Comparison of ENCODE assay signal across 1 cellular context in the genomic region with DNA sequence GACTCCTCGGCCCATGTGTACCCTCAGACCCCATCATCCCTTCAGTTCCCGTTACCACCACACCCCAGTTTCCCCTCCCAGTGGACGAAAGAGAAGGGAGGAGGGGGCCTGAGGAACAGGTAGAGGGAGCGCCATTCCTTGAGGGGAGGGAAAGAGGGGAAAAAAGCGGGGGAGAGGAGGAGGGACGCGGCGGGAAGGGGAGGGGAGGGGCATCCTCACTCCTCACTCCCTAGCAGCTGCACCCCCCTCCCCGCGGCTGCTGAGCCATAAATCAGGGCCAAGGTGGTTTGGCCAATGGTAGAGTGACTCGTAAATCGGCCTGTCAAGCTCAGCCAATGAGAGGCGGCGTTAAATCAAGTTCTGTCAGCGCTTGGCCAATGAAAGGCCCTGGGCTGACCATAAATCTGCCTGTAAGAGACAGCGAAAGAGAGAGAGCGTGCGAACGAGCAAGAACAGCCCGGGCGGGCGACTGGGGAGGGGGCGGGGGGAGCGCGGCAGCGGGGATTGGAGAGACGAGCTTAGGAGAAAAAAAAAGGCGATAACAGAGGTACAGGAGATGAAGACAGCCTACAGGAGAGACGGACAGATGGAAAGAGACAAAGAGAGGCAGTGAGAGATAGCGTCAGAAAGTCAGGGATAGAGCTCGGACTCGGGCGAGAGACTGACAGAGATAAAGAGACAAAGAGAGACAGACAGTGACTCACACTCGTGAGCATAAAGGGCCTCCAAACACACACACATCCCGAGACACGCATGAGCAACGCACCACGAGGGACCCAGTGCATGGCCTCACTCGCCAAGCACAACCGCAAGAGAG.
TF ChIP-seq lines count a peak whose summit lies in the region.

No MANE protein-coding gene starts in this region.

TF ChIP-seq in K562, 482 proteins besides CTCF, POLR2A, EP300 and RAD21 (continued from another document and continues in another):
- TF ChIP-seq, protein P1, sequence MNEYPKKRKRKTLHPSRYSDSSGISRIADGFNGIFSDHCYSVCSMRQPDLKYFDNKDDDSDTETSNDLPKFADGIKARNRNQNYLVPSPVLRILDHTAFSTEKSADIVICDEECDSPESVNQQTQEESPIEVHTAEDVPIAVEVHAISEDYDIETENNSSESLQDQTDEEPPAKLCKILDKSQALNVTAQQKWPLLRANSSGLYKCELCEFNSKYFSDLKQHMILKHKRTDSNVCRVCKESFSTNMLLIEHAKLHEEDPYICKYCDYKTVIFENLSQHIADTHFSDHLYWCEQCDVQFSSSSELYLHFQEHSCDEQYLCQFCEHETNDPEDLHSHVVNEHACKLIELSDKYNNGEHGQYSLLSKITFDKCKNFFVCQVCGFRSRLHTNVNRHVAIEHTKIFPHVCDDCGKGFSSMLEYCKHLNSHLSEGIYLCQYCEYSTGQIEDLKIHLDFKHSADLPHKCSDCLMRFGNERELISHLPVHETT (CRISPR knock-in tag; conservative IDR thresholded peaks at IDR 0.05 in 1 of 2, IDR thresholded peaks at IDR 0.05 in 1 of 2), result no peak; a peak in 2 of 4 replicates
- TF ChIP-seq CSDE1 (IDR thresholded peaks at IDR 0.05), result no peak
- TF ChIP-seq DIDO1 (tag; IDR thresholded peaks at IDR 0.05; ENCODE audit: low read depth), result no peak
- no peak for TF ChIP-seq CCAR2 (IDR thresholded peaks at IDR 0.05; ENCODE audit: low read depth, low read length)
- TF ChIP-seq HCFC1 (IDR thresholded peaks at IDR 0.05; ENCODE audit: low read depth, low read length), result peak; percentile 45; the same call in 1 of the 2 replicates
- TF ChIP-seq BRCA1 (IDR thresholded peaks at IDR 0.05), result no peak
- no peak for TF ChIP-seq BRCA1 (CRISPR knock-in tag; IDR thresholded peaks at IDR 0.05)
- no peak for TF ChIP-seq HMG20B (CRISPR knock-in tag; IDR thresholded peaks at IDR 0.05)
- TF ChIP-seq, protein P2, sequence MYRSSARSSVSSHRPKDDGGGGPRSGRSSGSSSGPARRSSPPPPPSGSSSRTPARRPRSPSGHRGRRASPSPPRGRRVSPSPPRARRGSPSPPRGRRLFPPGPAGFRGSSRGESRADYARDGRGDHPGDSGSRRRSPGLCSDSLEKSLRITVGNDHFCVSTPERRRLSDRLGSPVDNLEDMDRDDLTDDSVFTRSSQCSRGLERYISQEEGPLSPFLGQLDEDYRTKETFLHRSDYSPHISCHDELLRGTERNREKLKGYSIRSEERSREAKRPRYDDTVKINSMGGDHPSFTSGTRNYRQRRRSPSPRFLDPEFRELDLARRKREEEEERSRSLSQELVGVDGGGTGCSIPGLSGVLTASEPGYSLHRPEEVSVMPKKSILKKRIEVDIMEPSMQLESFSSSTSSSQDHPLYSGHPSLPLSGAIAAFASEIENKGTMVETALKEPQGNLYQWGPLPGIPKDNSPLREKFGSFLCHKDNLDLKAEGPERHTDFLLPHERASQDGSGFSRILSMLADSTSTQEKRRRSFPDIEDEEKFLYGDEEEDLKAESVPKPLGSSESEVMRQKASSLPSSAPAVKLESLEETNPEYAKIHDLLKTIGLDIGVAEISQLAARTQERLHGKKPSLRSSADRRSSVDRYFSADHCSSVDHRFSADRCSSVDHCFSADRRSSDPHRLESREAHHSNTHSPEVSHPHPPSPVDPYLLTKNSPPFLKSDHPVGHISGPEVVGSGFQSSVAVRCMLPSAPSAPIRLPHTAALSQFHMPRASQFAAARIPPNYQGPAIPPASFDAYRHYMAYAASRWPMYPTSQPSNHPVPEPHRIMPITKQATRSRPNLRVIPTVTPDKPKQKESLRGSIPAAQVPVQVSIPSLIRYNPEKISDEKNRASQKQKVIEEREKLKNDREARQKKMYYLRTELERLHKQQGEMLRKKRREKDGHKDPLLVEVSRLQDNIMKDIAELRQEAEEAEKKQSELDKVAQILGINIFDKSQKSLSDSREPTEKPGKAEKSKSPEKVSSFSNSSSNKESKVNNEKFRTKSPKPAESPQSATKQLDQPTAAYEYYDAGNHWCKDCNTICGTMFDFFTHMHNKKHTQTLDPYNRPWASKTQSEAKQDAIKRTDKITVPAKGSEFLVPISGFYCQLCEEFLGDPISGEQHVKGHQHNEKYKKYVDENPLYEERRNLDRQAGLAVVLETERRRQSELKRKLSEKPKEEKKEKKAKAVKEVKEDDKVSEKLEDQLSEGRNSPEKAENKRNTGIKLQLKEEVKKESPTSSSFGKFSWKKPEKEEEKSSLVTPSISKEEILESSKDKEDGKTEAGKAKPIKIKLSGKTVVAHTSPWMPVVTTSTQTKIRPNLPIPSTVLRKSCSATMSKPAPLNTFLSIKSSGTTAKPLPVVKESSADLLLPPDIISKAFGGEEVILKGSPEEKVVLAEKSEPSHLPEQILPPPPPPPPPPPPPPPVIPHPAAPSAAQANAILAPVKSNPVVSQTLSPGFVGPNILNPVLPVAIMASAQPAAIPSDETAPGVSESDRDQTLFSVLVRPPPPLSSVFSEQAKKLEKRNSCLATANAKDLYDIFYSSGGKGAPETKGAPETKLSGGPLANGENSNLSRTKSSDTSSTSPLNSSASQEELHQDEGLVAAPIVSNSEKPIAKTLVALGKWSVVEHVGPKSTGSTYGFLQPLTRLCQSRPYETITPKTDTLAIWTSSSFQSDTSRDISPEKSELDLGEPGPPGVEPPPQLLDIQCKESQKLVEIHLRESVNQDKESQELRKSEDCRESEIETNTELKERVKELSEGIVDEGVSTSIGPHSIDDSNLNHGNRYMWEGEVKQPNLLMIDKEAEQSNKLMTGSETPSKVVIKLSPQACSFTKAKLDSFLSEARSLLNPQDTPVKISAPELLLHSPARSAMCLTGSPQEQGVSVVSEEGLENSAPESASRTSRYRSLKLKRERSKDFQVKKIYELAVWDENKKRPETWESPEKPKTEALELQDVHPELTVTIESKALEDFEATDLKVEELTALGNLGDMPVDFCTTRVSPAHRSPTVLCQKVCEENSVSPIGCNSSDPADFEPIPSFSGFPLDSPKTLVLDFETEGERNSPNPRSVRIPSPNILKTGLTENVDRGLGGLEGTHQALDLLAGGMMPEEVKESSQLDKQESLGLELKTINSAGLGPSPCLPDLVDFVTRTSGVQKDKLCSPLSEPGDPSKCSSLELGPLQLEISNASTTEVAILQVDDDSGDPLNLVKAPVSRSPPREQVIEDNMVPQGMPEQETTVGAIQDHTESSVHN (IDR thresholded peaks at IDR 0.05; ENCODE audit: borderline replicate concordance in 1 of 2, low read depth in 1 of 2), result peak in 1 of 2 experiments; percentile 78; a peak in 2 of 4 replicates
- 0 out of 2 replicates have a peak, but pooled peaks have one; percentile 14 for TF ChIP-seq JUNB (CRISPR knock-in tag; conservative IDR thresholded peaks at IDR 0.05)
- TF ChIP-seq TSC22D4 (tag; IDR thresholded peaks at IDR 0.05), result no peak
- TF ChIP-seq, protein P3, sequence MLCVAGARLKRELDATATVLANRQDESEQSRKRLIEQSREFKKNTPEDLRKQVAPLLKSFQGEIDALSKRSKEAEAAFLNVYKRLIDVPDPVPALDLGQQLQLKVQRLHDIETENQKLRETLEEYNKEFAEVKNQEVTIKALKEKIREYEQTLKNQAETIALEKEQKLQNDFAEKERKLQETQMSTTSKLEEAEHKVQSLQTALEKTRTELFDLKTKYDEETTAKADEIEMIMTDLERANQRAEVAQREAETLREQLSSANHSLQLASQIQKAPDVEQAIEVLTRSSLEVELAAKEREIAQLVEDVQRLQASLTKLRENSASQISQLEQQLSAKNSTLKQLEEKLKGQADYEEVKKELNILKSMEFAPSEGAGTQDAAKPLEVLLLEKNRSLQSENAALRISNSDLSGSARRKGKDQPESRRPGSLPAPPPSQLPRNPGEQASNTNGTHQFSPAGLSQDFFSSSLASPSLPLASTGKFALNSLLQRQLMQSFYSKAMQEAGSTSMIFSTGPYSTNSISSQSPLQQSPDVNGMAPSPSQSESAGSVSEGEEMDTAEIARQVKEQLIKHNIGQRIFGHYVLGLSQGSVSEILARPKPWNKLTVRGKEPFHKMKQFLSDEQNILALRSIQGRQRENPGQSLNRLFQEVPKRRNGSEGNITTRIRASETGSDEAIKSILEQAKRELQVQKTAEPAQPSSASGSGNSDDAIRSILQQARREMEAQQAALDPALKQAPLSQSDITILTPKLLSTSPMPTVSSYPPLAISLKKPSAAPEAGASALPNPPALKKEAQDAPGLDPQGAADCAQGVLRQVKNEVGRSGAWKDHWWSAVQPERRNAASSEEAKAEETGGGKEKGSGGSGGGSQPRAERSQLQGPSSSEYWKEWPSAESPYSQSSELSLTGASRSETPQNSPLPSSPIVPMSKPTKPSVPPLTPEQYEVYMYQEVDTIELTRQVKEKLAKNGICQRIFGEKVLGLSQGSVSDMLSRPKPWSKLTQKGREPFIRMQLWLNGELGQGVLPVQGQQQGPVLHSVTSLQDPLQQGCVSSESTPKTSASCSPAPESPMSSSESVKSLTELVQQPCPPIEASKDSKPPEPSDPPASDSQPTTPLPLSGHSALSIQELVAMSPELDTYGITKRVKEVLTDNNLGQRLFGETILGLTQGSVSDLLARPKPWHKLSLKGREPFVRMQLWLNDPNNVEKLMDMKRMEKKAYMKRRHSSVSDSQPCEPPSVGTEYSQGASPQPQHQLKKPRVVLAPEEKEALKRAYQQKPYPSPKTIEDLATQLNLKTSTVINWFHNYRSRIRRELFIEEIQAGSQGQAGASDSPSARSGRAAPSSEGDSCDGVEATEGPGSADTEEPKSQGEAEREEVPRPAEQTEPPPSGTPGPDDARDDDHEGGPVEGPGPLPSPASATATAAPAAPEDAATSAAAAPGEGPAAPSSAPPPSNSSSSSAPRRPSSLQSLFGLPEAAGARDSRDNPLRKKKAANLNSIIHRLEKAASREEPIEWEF (CRISPR knock-in tag; IDR thresholded peaks at IDR 0.05), result no peak
- TF ChIP-seq, protein P4, sequence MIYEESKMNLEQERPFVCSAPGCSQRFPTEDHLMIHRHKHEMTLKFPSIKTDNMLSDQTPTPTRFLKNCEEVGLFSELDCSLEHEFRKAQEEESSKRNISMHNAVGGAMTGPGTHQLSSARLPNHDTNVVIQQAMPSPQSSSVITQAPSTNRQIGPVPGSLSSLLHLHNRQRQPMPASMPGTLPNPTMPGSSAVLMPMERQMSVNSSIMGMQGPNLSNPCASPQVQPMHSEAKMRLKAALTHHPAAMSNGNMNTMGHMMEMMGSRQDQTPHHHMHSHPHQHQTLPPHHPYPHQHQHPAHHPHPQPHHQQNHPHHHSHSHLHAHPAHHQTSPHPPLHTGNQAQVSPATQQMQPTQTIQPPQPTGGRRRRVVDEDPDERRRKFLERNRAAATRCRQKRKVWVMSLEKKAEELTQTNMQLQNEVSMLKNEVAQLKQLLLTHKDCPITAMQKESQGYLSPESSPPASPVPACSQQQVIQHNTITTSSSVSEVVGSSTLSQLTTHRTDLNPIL (CRISPR knock-in tag; IDR thresholded peaks at IDR 0.05), result no peak
- TF ChIP-seq ZNF444 (CRISPR knock-in tag; IDR thresholded peaks at IDR 0.05), result 0 out of 2 replicates have a peak, but pooled peaks have one; percentile 34
- no peak for TF ChIP-seq NUFIP1 (IDR thresholded peaks at IDR 0.05; ENCODE audit: partially characterized antibody)
- TF ChIP-seq RBFOX2 (IDR thresholded peaks at IDR 0.05; ENCODE audit: low read depth, low read length), result peak; percentile 60
- no peak for TF ChIP-seq PPARD (CRISPR knock-in tag; IDR thresholded peaks at IDR 0.05)
- TF ChIP-seq GTF2E2 (tag; IDR thresholded peaks at IDR 0.05), result peak; percentile 94
- TF ChIP-seq RNF2 (IDR thresholded peaks at IDR 0.05), result peak; percentile 88
- peak; percentile 43; the same call in 1 of the 2 replicates for TF ChIP-seq DNMT1 (IDR thresholded peaks at IDR 0.05)
- TF ChIP-seq HSF4 (CRISPR knock-in tag; IDR thresholded peaks at IDR 0.05; ENCODE audit: borderline replicate concordance), result no peak
- TF ChIP-seq, protein P5, sequence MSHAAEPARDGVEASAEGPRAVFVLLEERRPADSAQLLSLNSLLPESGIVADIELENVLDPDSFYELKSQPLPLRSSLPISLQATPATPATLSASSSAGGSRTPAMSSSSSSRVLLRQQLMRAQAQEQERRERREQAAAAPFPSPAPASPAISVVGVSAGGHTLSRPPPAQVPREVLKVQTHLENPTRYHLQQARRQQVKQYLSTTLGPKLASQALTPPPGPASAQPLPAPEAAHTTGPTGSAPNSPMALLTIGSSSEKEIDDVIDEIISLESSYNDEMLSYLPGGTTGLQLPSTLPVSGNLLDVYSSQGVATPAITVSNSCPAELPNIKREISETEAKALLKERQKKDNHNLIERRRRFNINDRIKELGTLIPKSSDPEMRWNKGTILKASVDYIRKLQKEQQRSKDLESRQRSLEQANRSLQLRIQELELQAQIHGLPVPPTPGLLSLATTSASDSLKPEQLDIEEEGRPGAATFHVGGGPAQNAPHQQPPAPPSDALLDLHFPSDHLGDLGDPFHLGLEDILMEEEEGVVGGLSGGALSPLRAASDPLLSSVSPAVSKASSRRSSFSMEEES (CRISPR knock-in tag; IDR thresholded peaks at IDR 0.05), result no peak
- no peak; the same call in 1 of the 2 replicates for TF ChIP-seq ZNF232 (CRISPR knock-in tag; IDR thresholded peaks at IDR 0.05)
- TF ChIP-seq ZFPM2 (CRISPR knock-in tag; IDR thresholded peaks at IDR 0.05), result no peak
- TF ChIP-seq, protein P6, sequence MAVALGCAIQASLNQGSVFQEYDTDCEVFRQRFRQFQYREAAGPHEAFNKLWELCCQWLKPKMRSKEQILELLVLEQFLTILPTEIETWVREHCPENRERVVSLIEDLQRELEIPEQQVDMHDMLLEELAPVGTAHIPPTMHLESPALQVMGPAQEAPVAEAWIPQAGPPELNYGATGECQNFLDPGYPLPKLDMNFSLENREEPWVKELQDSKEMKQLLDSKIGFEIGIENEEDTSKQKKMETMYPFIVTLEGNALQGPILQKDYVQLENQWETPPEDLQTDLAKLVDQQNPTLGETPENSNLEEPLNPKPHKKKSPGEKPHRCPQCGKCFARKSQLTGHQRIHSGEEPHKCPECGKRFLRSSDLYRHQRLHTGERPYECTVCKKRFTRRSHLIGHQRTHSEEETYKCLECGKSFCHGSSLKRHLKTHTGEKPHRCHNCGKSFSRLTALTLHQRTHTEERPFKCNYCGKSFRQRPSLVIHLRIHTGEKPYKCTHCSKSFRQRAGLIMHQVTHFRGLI (CRISPR knock-in tag; IDR thresholded peaks at IDR 0.05), result no peak
- TF ChIP-seq MCM7 (IDR thresholded peaks at IDR 0.05), result no peak
- peak; percentile 33; the same call in 1 of the 2 replicates for TF ChIP-seq PHF8 (IDR thresholded peaks at IDR 0.05; ENCODE audit: borderline replicate concordance, low read length)
- TF ChIP-seq SIN3B (IDR thresholded peaks at IDR 0.05; ENCODE audit: low read depth), result 0 out of 2 replicates have a peak, but pooled peaks have one; percentile 14
- TF ChIP-seq CCNT2 (IDR thresholded peaks at IDR 0.05; ENCODE audit: borderline replicate concordance, extremely low read depth, insufficient read length, low read depth, low read length), result peak; percentile 71
- TF ChIP-seq LARP7 (IDR thresholded peaks at IDR 0.05), result 0 out of 2 replicates have a peak, but pooled peaks have one; percentile 46
- no peak for TF ChIP-seq ZNF785 (CRISPR knock-in tag; IDR thresholded peaks at IDR 0.05)
- no peak for TF ChIP-seq GABPB2 (CRISPR knock-in tag; conservative IDR thresholded peaks at IDR 0.05)
